In genomic region chr21:45942755-45943629, GRCh38 we compare ENCODE assay signal across 23 cellular contexts.
"Had no signal": no experiment of that assay in that cellular context is flagged by ENCODE, and none has a peak within 500 bp of the region (broad histone marks: within the 10 kb centered on the region; RNA-seq: fewer than 3 reads in every experiment).

No MANE protein-coding gene starts in this region.

- H3K4me2 ChIP-seq: hepatocyte had no signal

- H3K36me3 ChIP-seq: cardiac muscle cell, lower lobe of right lung, transverse colon, uterus, WERI-Rb-1 had no signal

- H2AFZ ChIP-seq: hepatocyte had no signal

- H3K27me3 ChIP-seq: cardiac muscle cell, foreskin keratinocyte, hepatocyte, transverse colon, uterus had no signal

- H3K4me3 Mint-ChIP-seq: activated CD8-positive, alpha-beta T cell treated with anti-CD3 and anti-CD28 coated beads, Interleukin-2, amount 10 ng/mL, durations not matched to agents 7 days and 5 days; activated naive CD8-positive, alpha-beta T cell treated with anti-CD3 and anti-CD28 coated beads, Interleukin-2, amount 50 U/mL, for 24 hours; activated T-helper 17 cell treated with anti-CD3 and anti-CD28 coated beads, Interleukin-2, amount 50 U/mL, for 72 hours; stimulated activated naive B cell treated with anti-CD40 and anti-IgM and Interleukin-4, amounts not matched to agents 10 μg/mL and 1 μg/mL and 100 μg/mL, for 72 hours had no signal

- ATAC-seq: activated CD8-positive, alpha-beta T cell treated with anti-CD3 and anti-CD28 coated beads, Interleukin-2, amount 10 ng/mL, durations not matched to agents 7 days and 5 days; activated naive CD8-positive, alpha-beta T cell treated with anti-CD3 and anti-CD28 coated beads, Interleukin-2, amount 50 U/mL, for 24 hours; activated T-helper 17 cell treated with anti-CD3 and anti-CD28 coated beads, Interleukin-2, amount 50 U/mL, for 72 hours; foreskin keratinocyte; lower lobe of right lung; mucosa of descending colon; sciatic nerve; stimulated activated naive B cell treated with anti-CD40 and anti-IgM and Interleukin-4, amounts not matched to agents 10 μg/mL and 1 μg/mL and 100 μg/mL, for 72 hours had no signal

- H3K4me3 ChIP-seq: cardiac muscle cell, hepatocyte, lower lobe of right lung, mucosa of descending colon, transverse colon, uterus had no signal

- H3K36me3 Mint-ChIP-seq: stimulated activated naive B cell treated with anti-CD40 and anti-IgM and Interleukin-4, amounts not matched to agents 10 μg/mL and 1 μg/mL and 100 μg/mL, for 72 hours had no signal

- H3K27ac Mint-ChIP-seq: activated CD8-positive, alpha-beta T cell treated with anti-CD3 and anti-CD28 coated beads, Interleukin-2, amount 10 ng/mL, durations not matched to agents 7 days and 5 days; activated naive CD8-positive, alpha-beta T cell treated with anti-CD3 and anti-CD28 coated beads, Interleukin-2, amount 50 U/mL, for 24 hours; activated T-helper 17 cell treated with anti-CD3 and anti-CD28 coated beads, Interleukin-2, amount 50 U/mL, for 72 hours; stimulated activated naive B cell treated with anti-CD40 and anti-IgM and Interleukin-4, amounts not matched to agents 10 μg/mL and 1 μg/mL and 100 μg/mL, for 72 hours had no signal

- H3K9me3 Mint-ChIP-seq: activated naive CD8-positive, alpha-beta T cell treated with anti-CD3 and anti-CD28 coated beads, Interleukin-2, amount 50 U/mL, for 24 hours; activated T-helper 17 cell treated with anti-CD3 and anti-CD28 coated beads, Interleukin-2, amount 50 U/mL, for 72 hours had no signal

- H3K79me2 ChIP-seq: hepatocyte had no signal

- H3K4me1 ChIP-seq: foreskin keratinocyte, lower lobe of right lung, transverse colon, uterus had no signal

- H3K27me3 Mint-ChIP-seq: activated naive CD8-positive, alpha-beta T cell treated with anti-CD3 and anti-CD28 coated beads, Interleukin-2, amount 50 U/mL, for 24 hours; activated T-helper 17 cell treated with anti-CD3 and anti-CD28 coated beads, Interleukin-2, amount 50 U/mL, for 72 hours had no signal

- H3K27ac ChIP-seq: cardiac muscle cell, foreskin keratinocyte, hepatocyte, lower lobe of right lung, transverse colon, uterus, WERI-Rb-1 had no signal

- DNase-seq: activated CD4-positive, alpha-beta T cell treated with anti-CD3 and anti-CD28 coated beads, Interleukin-2, amount 50 U/mL, for 1 hour; activated CD4-positive, CD25-positive, alpha-beta regulatory T cell treated with anti-CD3 and anti-CD28 coated beads, Interleukin-2, amount 50 U/mL, for 72 hours; activated CD8-positive, alpha-beta T cell treated with anti-CD3 and anti-CD28 coated beads, Interleukin-2, amount 10 ng/mL, durations not matched to agents 7 days and 5 days; activated naive CD4-positive, alpha-beta T cell treated with Interleukin-2 at 50 U/mL for 16 hours; activated naive CD8-positive, alpha-beta T cell treated with anti-CD3 and anti-CD28 coated beads, Interleukin-2, amount 50 U/mL, for 24 hours; cortex of kidney; erythroblast; foreskin keratinocyte; lower lobe of right lung; mesendoderm; mucosa of descending colon; small intestine; stimulated activated CD4-positive, alpha-beta T cell treated with anti-CD3 and anti-CD28 coated beads, Interleukin-15, amount 100 ng/mL, for 24 hours; stimulated activated CD8-positive, alpha-beta memory T cell treated with anti-CD3 and anti-CD28 coated beads, Interleukin-4, amount 100 ng/mL, for 48 hours; stimulated activated naive B cell treated with anti-CD40 and anti-IgM and Interleukin-4, amounts not matched to agents 10 μg/mL and 1 μg/mL and 100 μg/mL, for 72 hours; T-helper 1 cell; transverse colon; uterus; WERI-Rb-1 had no signal

- H3K9me3 ChIP-seq: lower lobe of right lung, mucosa of descending colon, transverse colon, uterus had no signal

- H3K4me1 Mint-ChIP-seq: activated naive CD8-positive, alpha-beta T cell treated with anti-CD3 and anti-CD28 coated beads, Interleukin-2, amount 50 U/mL, for 24 hours; activated T-helper 17 cell treated with anti-CD3 and anti-CD28 coated beads, Interleukin-2, amount 50 U/mL, for 72 hours; stimulated activated naive B cell treated with anti-CD40 and anti-IgM and Interleukin-4, amounts not matched to agents 10 μg/mL and 1 μg/mL and 100 μg/mL, for 72 hours had no signal
